Comparison of ENCODE assay signal across 8 cellular contexts in genomic region chr1:42958488-42959317, GRCh38. TPM values are rescaled to one million over a fixed set of nuclear protein-coding genes. Genes with fewer than 3 reads are reported as not detected.
DNase-seq lines count a peak whose midpoint lies in the region; ATAC-seq and TF ChIP-seq lines count a peak whose summit lies in the region.

SLC2A1 (minus strand) TSS chr1:42958868; CDS start chr1:42958651, 217 bp downstream.

- H3K4me2 ChIP-seq in skeletal muscle satellite cell (ENCODE audit: low read length): peak within 1 kb of the TSS; percentile 87

- in situ Hi-C loops in brain microvascular endothelial cell (cut with HindIII; ENCODE audit: low pct_ligation_motif_present, low sequenced_read_pairs): no loop called here

- H3K9me3 ChIP-seq in iPS-18a (ENCODE audit: control insufficient read depth, low read depth, low read length) (no peaks in the 10 kb centered on the region), skeletal muscle satellite cell (replicated peaks; ENCODE audit: low read length) (no peaks in the 10 kb centered on the region)

- ATAC-seq in HG03064 (IDR thresholded peaks at IDR 0.05; ENCODE audit: low read depth, unreplicated experiment): peak; percentile 83

- no peaks in the 10 kb centered on the region for H3K36me3 ChIP-seq in brain microvascular endothelial cell (replicated peaks)
- peaks cover 19% of the 10 kb centered on the region for H3K36me3 ChIP-seq in iPS-18a (ENCODE audit: control insufficient read depth, low read depth, low read length)
- peaks cover 3% of the 10 kb centered on the region for H3K36me3 ChIP-seq in skeletal muscle satellite cell (ENCODE audit: insufficient read depth, low read length)

- peak; percentile 9 for TF ChIP-seq CTCF in brain microvascular endothelial cell (IDR thresholded peaks at IDR 0.05; ENCODE audit: low read depth, low read length, missing control alignments)

- H3K9ac ChIP-seq in iPS-18a (ENCODE audit: low read length) (peak within 1 kb of the TSS; percentile 89), skeletal muscle satellite cell (ENCODE audit: low read depth, low read length) (peak within 1 kb of the TSS; percentile 91)

- DNase-seq in SIG-M5 treated with dmso at 0.1 percent for 504 hours (lab: John Stamatoyannopoulos, UW; ENCODE audit: unreplicated experiment) (peak; percentile 84), SIG-M5 (lab: John Stamatoyannopoulos, UW) (no peak), NCI-H2107 (lab: John Stamatoyannopoulos, UW) (peak; percentile 87), UCSD-AML1 (lab: John Stamatoyannopoulos, UW; ENCODE audit: unreplicated experiment) (peak; percentile 91), brain microvascular endothelial cell (peak; percentile 86)

- H3K4me1 ChIP-seq in iPS-18a (ENCODE audit: control insufficient read depth, low read depth, low read length) (peaks cover 41% of the 10 kb centered on the region), skeletal muscle satellite cell (ENCODE audit: control insufficient read depth, insufficient read depth, low read length) (peaks cover 28% of the 10 kb centered on the region)

- H3K27me3 ChIP-seq in brain microvascular endothelial cell (replicated peaks): no peaks in the 10 kb centered on the region
- no peaks in the 10 kb centered on the region for H3K27me3 ChIP-seq in iPS-18a (ENCODE audit: control insufficient read depth, insufficient read depth, low read length)
- H3K27me3 ChIP-seq in skeletal muscle satellite cell (ENCODE audit: control insufficient read depth, insufficient read depth, low read length): no peaks in the 10 kb centered on the region

- H3K27ac ChIP-seq in brain microvascular endothelial cell: peak within 1 kb of the TSS; percentile 64
- H3K27ac ChIP-seq in iPS-18a (ENCODE audit: low read length): peak within 1 kb of the TSS; percentile 33

- peak within 1 kb of the TSS; percentile 82 for H3K4me3 ChIP-seq in brain microvascular endothelial cell (ENCODE audit: low read depth, low read length)
- peak within 1 kb of the TSS; percentile 98 for H3K4me3 ChIP-seq in iPS-18a (ENCODE audit: low read length)
- H3K4me3 ChIP-seq in skeletal muscle satellite cell (ENCODE audit: low read length): peak within 1 kb of the TSS; percentile 99

RNA-seq across cellular contexts. Expression of gene SLC2A1, which starts in this region (rescaled TPM):
- total RNA-seq in skeletal muscle satellite cell (2012; rRNA removed): 95.6 and 211 TPM in 2 replicates
